12 cellular contexts compared by ENCODE assay signal in the genomic region with DNA sequence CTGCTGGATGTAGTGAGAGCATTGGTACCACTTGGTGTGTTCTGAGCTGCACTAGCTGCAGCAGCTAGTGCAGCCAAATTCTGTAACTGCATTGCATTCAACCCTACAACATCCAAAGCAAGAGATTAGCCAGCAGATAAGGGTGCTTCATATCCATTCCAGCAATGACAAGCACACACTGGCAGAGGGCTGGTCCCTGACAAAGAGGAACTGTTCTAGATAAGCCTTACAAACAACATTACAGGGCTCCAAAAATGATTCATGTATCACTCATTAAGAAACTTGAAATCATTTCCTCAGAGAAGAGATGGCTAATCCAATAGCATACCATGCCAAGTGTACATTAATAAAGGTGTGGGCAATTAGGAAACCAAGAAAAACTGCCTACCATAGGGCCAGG. TPM values are rescaled to one million over a fixed set of nuclear protein-coding genes. Genes with fewer than 3 reads are reported as not detected.
DNase-seq lines count a peak whose midpoint lies in the region; ATAC-seq and TF ChIP-seq lines count a peak whose summit lies in the region.
"Had no signal": no experiment of that assay in that cellular context is flagged by ENCODE, and none has a peak within 500 bp of the region (broad histone marks: within the 10 kb centered on the region; RNA-seq: fewer than 3 reads in every experiment).

No MANE protein-coding gene starts in this region.

- peak; percentile 94 for ATAC-seq in stimulated activated effector memory CD8-positive, alpha-beta T cell treated with anti-CD3 and anti-CD28 coated beads, Interleukin-12 subunit alpha, Interleukin-12 subunit beta, amount 100 ng/mL, for 72 hours
- ATAC-seq: Right ventricle myocardium inferior had no signal

- intact Hi-C loops in activated CD4-positive, alpha-beta T cell treated with anti-CD3 and anti-CD28 coated beads, Interleukin-2, amount 10 ng/mL, durations not matched to agents 24 days and 14 days (cut with micrococcal nuclease) = loop anchor here (2.0 kb wide), 1 partner anchor 75 kb away; a partner anchor contains a TSS

- no peak for TF ChIP-seq CTCF in RWPE1 (conservative IDR thresholded peaks at IDR 0.05; ENCODE audit: low read depth)
- no peak for TF ChIP-seq CTCF in endothelial cell (IDR thresholded peaks at IDR 0.05; ENCODE audit: unreplicated experiment)

- peaks cover 7% of the 10 kb centered on the region for H3K4me1 Mint-ChIP-seq in activated CD4-positive, alpha-beta T cell treated with anti-CD3 and anti-CD28 coated beads, Interleukin-2, amount 10 ng/mL, durations not matched to agents 24 days and 14 days
- peaks cover 4% of the 10 kb centered on the region for H3K4me1 Mint-ChIP-seq in endothelial cell (ENCODE audit: unreplicated experiment)
- H3K4me1 Mint-ChIP-seq in stimulated activated effector memory CD8-positive, alpha-beta T cell treated with anti-CD3 and anti-CD28 coated beads, Interleukin-12 subunit alpha, Interleukin-12 subunit beta, amount 100 ng/mL, for 72 hours = peaks cover 10% of the 10 kb centered on the region

- no peaks in the 10 kb centered on the region for H3K27me3 Mint-ChIP-seq in activated CD4-positive, alpha-beta T cell treated with anti-CD3 and anti-CD28 coated beads, Interleukin-2, amount 10 ng/mL, durations not matched to agents 24 days and 14 days
- peaks cover 1% of the 10 kb centered on the region for H3K27me3 Mint-ChIP-seq in endothelial cell (ENCODE audit: unreplicated experiment)
- H3K27me3 Mint-ChIP-seq: naive B cell had no signal

- H3K36me3 Mint-ChIP-seq in activated CD4-positive, alpha-beta T cell treated with anti-CD3 and anti-CD28 coated beads, Interleukin-2, amount 10 ng/mL, durations not matched to agents 24 days and 14 days (ENCODE audit: low read depth) = peaks cover 74% of the 10 kb centered on the region
- peaks cover 68% of the 10 kb centered on the region for H3K36me3 Mint-ChIP-seq in endothelial cell (ENCODE audit: low read depth, unreplicated experiment)
- peaks cover 100% of the 10 kb centered on the region for H3K36me3 Mint-ChIP-seq in stimulated activated effector memory CD8-positive, alpha-beta T cell treated with anti-CD3 and anti-CD28 coated beads, Interleukin-12 subunit alpha, Interleukin-12 subunit beta, amount 100 ng/mL, for 72 hours

- CTCF ChIA-PET in RWPE1 (lab: Yijun Ruan, JAX) = no interaction called here

- H3K27ac Mint-ChIP-seq in activated CD4-positive, alpha-beta T cell treated with anti-CD3 and anti-CD28 coated beads, Interleukin-2, amount 10 ng/mL, durations not matched to agents 24 days and 14 days = peak overlapping the region; percentile 81
- no peak overlapping the region for H3K27ac Mint-ChIP-seq in endothelial cell (ENCODE audit: unreplicated experiment)
- H3K27ac Mint-ChIP-seq in stimulated activated effector memory CD8-positive, alpha-beta T cell treated with anti-CD3 and anti-CD28 coated beads, Interleukin-12 subunit alpha, Interleukin-12 subunit beta, amount 100 ng/mL, for 72 hours = peak overlapping the region; percentile 64

- no peaks in the 10 kb centered on the region for H3K9me3 Mint-ChIP-seq in activated CD4-positive, alpha-beta T cell treated with anti-CD3 and anti-CD28 coated beads, Interleukin-2, amount 10 ng/mL, durations not matched to agents 24 days and 14 days
- no peaks in the 10 kb centered on the region for H3K9me3 Mint-ChIP-seq in endothelial cell (ENCODE audit: unreplicated experiment)
- H3K9me3 Mint-ChIP-seq in stimulated activated effector memory CD8-positive, alpha-beta T cell treated with anti-CD3 and anti-CD28 coated beads, Interleukin-12 subunit alpha, Interleukin-12 subunit beta, amount 100 ng/mL, for 72 hours = no peaks in the 10 kb centered on the region
- H3K9me3 Mint-ChIP-seq: naive B cell had no signal

- no peak overlapping the region for H3K27ac ChIP-seq in RWPE1
- H3K27ac ChIP-seq: thyroid gland had no signal

- POLR2A ChIA-PET in RWPE1 (lab: Yijun Ruan, JAX; ENCODE audit: low non-redundant PET) = no interaction called here

- no peak for DNase-seq in activated CD4-positive, alpha-beta T cell treated with anti-CD3 and anti-CD28 coated beads, Interleukin-2, amount 10 ng/mL, durations not matched to agents 24 days and 14 days
- no peak for DNase-seq in activated CD4-positive, alpha-beta T cell treated with anti-CD3 and anti-CD28 coated beads for 4 hours
- DNase-seq in RWPE1 (ENCODE audit: low spot score) (peak; percentile 65), endothelial cell (ENCODE audit: low spot score) (no peak), GOT3 (lab: John Stamatoyannopoulos, UW) (no peak), NCI-H1105 (lab: John Stamatoyannopoulos, UW) (no peak), inferior parietal cortex (ENCODE audit: extremely low spot score) (no peak)
- no peak for DNase-seq in stimulated activated effector memory CD8-positive, alpha-beta T cell treated with anti-CD3 and anti-CD28 coated beads, Interleukin-12 subunit alpha, Interleukin-12 subunit beta, amount 100 ng/mL, for 72 hours (ENCODE audit: low spot score in 2 of 2)
- DNase-seq: naive B cell, NCI-H2029 treated with DMSO at 0.1 percent for 48 hours, thyroid gland had no signal

- H3K4me3 Mint-ChIP-seq in activated CD4-positive, alpha-beta T cell treated with anti-CD3 and anti-CD28 coated beads, Interleukin-2, amount 10 ng/mL, durations not matched to agents 24 days and 14 days = no peak overlapping the region
- peak overlapping the region; percentile 52 for H3K4me3 Mint-ChIP-seq in endothelial cell (ENCODE audit: unreplicated experiment)
- H3K4me3 Mint-ChIP-seq in stimulated activated effector memory CD8-positive, alpha-beta T cell treated with anti-CD3 and anti-CD28 coated beads, Interleukin-12 subunit alpha, Interleukin-12 subunit beta, amount 100 ng/mL, for 72 hours = no peak overlapping the region
- H3K4me3 Mint-ChIP-seq: naive B cell had no signal

RNA-seq across cellular contexts. Expression of a gene that starts 28.4 kb away (rescaled TPM):
- total RNA-seq in activated CD4-positive, alpha-beta T cell treated with anti-CD3 and anti-CD28 coated beads, Interleukin-2, amount 10 ng/mL, durations not matched to agents 24 days and 14 days = 0.42 and 1.0 TPM in 2 replicates
- 0.95 TPM for total RNA-seq in endothelial cell (ENCODE audit: unreplicated experiment)

RNA-seq across cellular contexts. Expression of a gene that starts 51.1 kb away (rescaled TPM):
- 230 and 234 TPM in 2 replicates for total RNA-seq in activated CD4-positive, alpha-beta T cell treated with anti-CD3 and anti-CD28 coated beads, Interleukin-2, amount 10 ng/mL, durations not matched to agents 24 days and 14 days
- total RNA-seq in endothelial cell (ENCODE audit: unreplicated experiment) = 127 TPM
